ENCODE assay signal across 10 cellular contexts in the genomic region with DNA sequence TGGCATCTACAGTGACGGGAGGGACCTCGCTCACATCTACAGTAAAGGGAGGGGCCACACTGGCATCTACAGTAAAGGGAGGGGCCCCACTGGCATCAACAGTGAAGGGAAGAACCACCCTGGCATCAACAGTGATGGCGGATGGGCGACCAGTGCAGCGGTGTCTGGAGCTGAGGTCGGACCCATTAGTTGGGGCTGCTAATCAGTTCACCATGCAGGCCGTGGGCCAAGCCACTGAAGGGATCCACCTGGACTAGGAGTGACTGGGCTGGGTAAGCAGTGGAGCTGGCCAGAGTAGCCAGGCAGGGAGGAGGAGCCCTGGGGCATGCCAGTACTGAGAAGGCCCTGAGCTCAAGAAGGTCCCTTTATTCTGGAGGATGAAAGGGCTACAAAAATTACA. TPM values are rescaled to one million over a fixed set of nuclear protein-coding genes. Genes with fewer than 3 reads are reported as not detected.
"Had no signal": no experiment of that assay in that cellular context is flagged by ENCODE, and none has a peak within 500 bp of the region (broad histone marks: within the 10 kb centered on the region; RNA-seq: fewer than 3 reads in every experiment).

No MANE protein-coding gene starts in this region.

RNA-seq across cellular contexts. Expression of gene TMEM191B, which starts 23.4 kb away (rescaled TPM):
- total RNA-seq: subcutaneous adipose tissue, thoracic aorta, urinary bladder, vagina had no signal

RNA-seq across cellular contexts. Expression of gene GGTLC3, which starts 33.1 kb away (rescaled TPM):
- total RNA-seq: stomach, subcutaneous adipose tissue, suprapubic skin, temporal lobe, thoracic aorta, tibial nerve, transverse colon, urinary bladder, uterus, vagina had no signal
- polyA plus RNA-seq: urinary bladder had no signal
